In genomic region chr19:34235425-34235940, GRCh38 we compare ENCODE assay signal across 17 cellular contexts. TPM values are rescaled to one million over a fixed set of nuclear protein-coding genes. Genes with fewer than 3 reads are reported as not detected.
DNase-seq lines count a peak whose midpoint lies in the region; ATAC-seq, FAIRE-seq and TF ChIP-seq lines count a peak whose summit lies in the region.
"Had no signal": no experiment of that assay in that cellular context is flagged by ENCODE, and none has a peak within 500 bp of the region (broad histone marks: within the 10 kb centered on the region; RNA-seq: fewer than 3 reads in every experiment).

No MANE protein-coding gene starts in this region.

- FAIRE-seq in astrocyte (lab: Jason Lieb, UNC) = no peak

- no peak overlapping the region for H2AFZ ChIP-seq in astrocyte (ENCODE audit: low read depth, low read length)
- H2AFZ ChIP-seq in hepatocyte = no peak overlapping the region

- H3K27me3 Mint-ChIP-seq in astrocyte (ENCODE audit: low read depth, unreplicated experiment) = no peaks in the 10 kb centered on the region
- H3K27me3 Mint-ChIP-seq: B cell had no signal

- H3K27me3 ChIP-seq in HUES48 (ENCODE audit: control insufficient read depth, insufficient read depth, low read length) = no peaks in the 10 kb centered on the region
- H3K27me3 ChIP-seq in astrocyte (ENCODE audit: insufficient read depth, low read length) = no peaks in the 10 kb centered on the region
- H3K27me3 ChIP-seq in hepatocyte = no peaks in the 10 kb centered on the region
- H3K27me3 ChIP-seq in vagina = no peaks in the 10 kb centered on the region
- H3K27me3 ChIP-seq in heart left ventricle = no peaks in the 10 kb centered on the region
- H3K27me3 ChIP-seq: BLaER1 treated with 17β-estradiol and CSF1 and Interleukin-3, amounts not matched to agents 10 nM and 100 nM had no signal

- H3K79me2 ChIP-seq in astrocyte (ENCODE audit: insufficient read depth, low read length) (peaks cover 5% of the 10 kb centered on the region), hepatocyte (peaks cover 6% of the 10 kb centered on the region)

- no peak overlapping the region for H3K4me3 Mint-ChIP-seq in astrocyte (ENCODE audit: unreplicated experiment)
- H3K4me3 Mint-ChIP-seq: B cell; CD8-positive, alpha-beta T cell had no signal

- H3K27ac Mint-ChIP-seq in astrocyte (ENCODE audit: unreplicated experiment) = peak overlapping the region; percentile 41
- H3K27ac Mint-ChIP-seq: B cell had no signal

- H3K9me3 ChIP-seq in HUES48 (ENCODE audit: control insufficient read depth, insufficient read depth, low read length) (no peaks in the 10 kb centered on the region), astrocyte (ENCODE audit: insufficient read depth, low read depth, low read length) (no peaks in the 10 kb centered on the region), hepatocyte (ENCODE audit: low read depth) (no peaks in the 10 kb centered on the region), vagina (no peaks in the 10 kb centered on the region), heart left ventricle (no peaks in the 10 kb centered on the region)
- H3K9me3 ChIP-seq: BLaER1 treated with 17β-estradiol and CSF1 and Interleukin-3, amounts not matched to agents 10 nM and 100 nM had no signal

- H3K27ac ChIP-seq in HUES48 (ENCODE audit: low read depth, low read length) (peak overlapping the region; percentile 56), astrocyte (ENCODE audit: low read depth, low read length) (no peak overlapping the region), hepatocyte (peak overlapping the region; percentile 55), vagina (peak overlapping the region; percentile 59), heart left ventricle (no peak overlapping the region)
- H3K27ac ChIP-seq: BLaER1 treated with 17β-estradiol and CSF1 and Interleukin-3, amounts not matched to agents 10 nM and 100 nM had no signal

- H3K9me3 Mint-ChIP-seq in astrocyte (ENCODE audit: unreplicated experiment) = peaks cover 2% of the 10 kb centered on the region
- H3K9me3 Mint-ChIP-seq: CD8-positive, alpha-beta T cell had no signal

- 95% methylated on average over 2 of the region's 2 CpGs for WGBS in hepatocyte (ENCODE audit: low lambda C conversion rate, missing lambda C conversion rate)
- WGBS in heart left ventricle, 4 donors = 83 to 92% (median 91%) methylated on average over 2 of the region's 2 CpGs

- no peak for DNase-seq in astrocyte (ENCODE audit: low read depth)
- DNase-seq in hepatocyte (ENCODE audit: low spot score) = no peak
- DNase-seq in vagina (ENCODE audit: extremely low spot score in 2 of 2) = no peak
- DNase-seq in heart left ventricle = no peak
- DNase-seq: Calu3; CD8-positive, alpha-beta T cell; DMS79 treated with DMSO at 0.1 percent for 48 hours; GF-D8; GOT3; H7; KBM-7 had no signal

- H3K9me2 ChIP-seq in hepatocyte (replicated peaks; ENCODE audit: insufficient read depth) = no peaks in the 10 kb centered on the region

- H3K4me1 Mint-ChIP-seq in astrocyte (ENCODE audit: low read depth, unreplicated experiment) = peaks cover 26% of the 10 kb centered on the region

- H3K4me3 ChIP-seq in HUES48 (ENCODE audit: low read depth, low read length) = no peak overlapping the region
- H3K4me3 ChIP-seq in astrocyte (ENCODE audit: insufficient read depth, low read depth, low read length) = no peak overlapping the region
- H3K4me3 ChIP-seq in hepatocyte = no peak overlapping the region
- H3K4me3 ChIP-seq in vagina = no peak overlapping the region
- no peak overlapping the region for H3K4me3 ChIP-seq in heart left ventricle
- H3K4me3 ChIP-seq: BLaER1 treated with 17β-estradiol and CSF1 and Interleukin-3, amounts not matched to agents 10 nM and 100 nM had no signal

- peaks cover 12% of the 10 kb centered on the region for H3K36me3 Mint-ChIP-seq in astrocyte (ENCODE audit: low read depth, unreplicated experiment)

- H4K20me1 ChIP-seq in astrocyte (ENCODE audit: insufficient read depth, low read length) (peaks cover 19% of the 10 kb centered on the region), hepatocyte (ENCODE audit: insufficient read depth, poor library complexity, severe bottlenecking) (no peaks in the 10 kb centered on the region)

- TF ChIP-seq POLR2A in vagina (IDR thresholded peaks at IDR 0.05) = no peak
- no peak for TF ChIP-seq POLR2A in heart left ventricle (IDR thresholded peaks at IDR 0.05)

- H3K4me2 ChIP-seq in astrocyte (ENCODE audit: low read length) (no peak overlapping the region), hepatocyte (no peak overlapping the region)
- H3K4me2 ChIP-seq: BLaER1 treated with 17β-estradiol and CSF1 and Interleukin-3, amounts not matched to agents 10 nM and 100 nM had no signal

- ATAC-seq in heart left ventricle (no peak), HG02970 (IDR thresholded peaks at IDR 0.05; ENCODE audit: low FRiP score, unreplicated experiment) (no peak), HG03097 (IDR thresholded peaks at IDR 0.05; ENCODE audit: low FRiP score, unreplicated experiment) (no peak)
- ATAC-seq: CD8-positive, alpha-beta T cell; HCT116 had no signal

- no peak overlapping the region for H3K9ac ChIP-seq in HUES48 (ENCODE audit: low read depth, low read length)
- no peak overlapping the region for H3K9ac ChIP-seq in astrocyte (ENCODE audit: low read length)
- H3K9ac ChIP-seq: BLaER1 treated with 17β-estradiol and CSF1 and Interleukin-3, amounts not matched to agents 10 nM and 100 nM had no signal

- intact Hi-C loops in vagina (cut with DNase I) = no loop called here
- intact Hi-C loops in heart left ventricle (cut with DNase I) = loop anchor here in 1 of 10 donors (10.0 kb wide), 1 partner anchor 109 kb away; no protein-coding TSS in a partner anchor

- peaks cover 1% of the 10 kb centered on the region; the same call in 1 of the 2 replicates for H3K36me3 ChIP-seq in HUES48 (ENCODE audit: control insufficient read depth, insufficient read depth, low read length)
- no peaks in the 10 kb centered on the region for H3K36me3 ChIP-seq in astrocyte (ENCODE audit: insufficient read depth, low read length)
- H3K36me3 ChIP-seq in hepatocyte (replicated peaks; ENCODE audit: insufficient read depth, low read depth) = no peaks in the 10 kb centered on the region
- peaks cover 0 to 4% of the 10 kb centered on the region in 2 donors for H3K36me3 ChIP-seq in vagina
- peaks cover 0 to 8% (median 4%) of the 10 kb centered on the region in 9 donors for H3K36me3 ChIP-seq in heart left ventricle

- TF ChIP-seq CTCF in astrocyte (IDR thresholded peaks at IDR 0.05; ENCODE audit: insufficient read depth, low read depth, low read length) = no peak
- TF ChIP-seq CTCF in hepatocyte (IDR thresholded peaks at IDR 0.05; ENCODE audit: poor library complexity) = no peak
- no peak for TF ChIP-seq CTCF in vagina (IDR thresholded peaks at IDR 0.05)
- no peak for TF ChIP-seq CTCF in heart left ventricle (IDR thresholded peaks at IDR 0.05)

- peaks cover 24% of the 10 kb centered on the region for H3K4me1 ChIP-seq in HUES48 (ENCODE audit: control insufficient read depth, insufficient read depth, low read length)
- H3K4me1 ChIP-seq in astrocyte (ENCODE audit: insufficient read depth, low read length) = peaks cover 21% of the 10 kb centered on the region
- H3K4me1 ChIP-seq in hepatocyte (ENCODE audit: insufficient read depth) = no peaks in the 10 kb centered on the region
- peaks cover 36% of the 10 kb centered on the region for H3K4me1 ChIP-seq in vagina
- H3K4me1 ChIP-seq in heart left ventricle = peaks cover 0 to 23% (median 13%) of the 10 kb centered on the region in 12 donors

RNA-seq across cellular contexts. Expression of gene GARRE1, which starts 18.9 kb away (rescaled TPM):
- total RNA-seq in astrocyte (20.1 and 23.8 TPM in 2 replicates), hepatocyte (15.4 and 16.3 TPM in 2 replicates), vagina (28.5 TPM), heart left ventricle (10 to 100 TPM; 16.3 to 34.7 (median 22.3) TPM)
- polyA plus RNA-seq in hepatocyte (9.0 and 10.2 TPM in 2 replicates), heart left ventricle (10 to 100 TPM in 1 of 2 donors, 1 to 10 TPM in 1; 7.8 to 12.9 TPM)

Comparison
In these comparisons a context has a peak if more than half of its experiments do, and no peak if none do; other contexts are left out.
1. H3K27ac ChIP-seq: peak in HUES48 (single experiment), hepatocyte (single experiment) and vagina (single experiment); none in astrocyte (single experiment) and heart left ventricle (0 of 12).